9 cellular contexts compared by ENCODE assay signal in the genomic region with DNA sequence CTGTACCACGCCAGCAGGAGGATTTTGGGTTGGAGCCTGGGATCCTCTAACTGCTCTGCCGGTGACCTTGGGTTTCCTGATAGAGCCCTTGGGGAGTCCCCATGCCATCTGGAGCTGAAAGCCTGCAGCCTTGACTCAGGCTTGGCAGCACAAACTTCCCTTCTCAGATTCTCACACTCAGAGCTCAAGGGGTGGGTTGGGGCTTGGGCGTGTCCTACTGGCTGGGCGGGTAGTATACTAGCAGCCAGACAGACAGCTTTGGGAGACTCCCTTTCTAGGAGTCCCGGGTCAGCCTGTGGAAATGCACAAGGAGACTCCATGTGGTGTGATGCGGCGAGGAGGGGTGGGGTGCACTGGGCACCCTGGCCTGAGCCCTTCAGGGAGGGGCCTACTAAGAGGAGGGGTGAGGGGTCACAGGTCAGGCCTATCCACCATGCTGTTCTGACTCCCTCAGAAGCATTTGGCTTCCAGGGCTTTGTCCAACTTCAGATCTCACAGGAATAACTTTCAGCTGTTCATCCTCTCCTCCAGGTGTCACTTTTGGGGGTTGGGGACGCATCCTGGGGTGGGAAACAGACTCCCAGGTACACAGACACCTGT. TPM values are rescaled to one million over a fixed set of nuclear protein-coding genes. Genes with fewer than 3 reads are reported as not detected.
A peak's percentile ranks its signal among the peaks of the same experiment; 100 is the strongest.
DNase-seq lines count a peak whose midpoint lies in the region; ATAC-seq and TF ChIP-seq lines count a peak whose summit lies in the region.
"Had no signal": no experiment of that assay in that cellular context is flagged by ENCODE, and none has a peak within 500 bp of the region (broad histone marks: within the 10 kb centered on the region; RNA-seq: fewer than 3 reads in every experiment).

No MANE protein-coding gene starts in this region.

- no peak overlapping the region for H3K9ac ChIP-seq in fibroblast of lung (ENCODE audit: insufficient read depth, low read length)

- TF ChIP-seq CTCF in fibroblast of lung (conservative IDR thresholded peaks at IDR 0.05 in 1 of 2, IDR thresholded peaks at IDR 0.05 in 1 of 2; ENCODE audit: low read depth in 1 of 2, low read length in 2 of 2) (no peak), spleen (IDR thresholded peaks at IDR 0.05 in 8 of 11, conservative IDR thresholded peaks at IDR 0.05 in 3 of 11) (no peak)

- WGBS in spleen, 5 donors: 48 to 69% (median 62%) methylated on average over 4 to 8 of the region's 8 CpGs

- no peak overlapping the region for H3K4me3 ChIP-seq in fibroblast of lung (replicated peaks in 1 of 4; ENCODE audit: control extremely low read depth in 1 of 4, insufficient read depth in 1 of 4, low read depth in 3 of 4, low read length in 4 of 4)
- no peak overlapping the region for H3K4me3 ChIP-seq in spleen

- H3K9me3 ChIP-seq in fibroblast of lung (ENCODE audit: control insufficient read depth, insufficient read depth, low read depth, low read length) (no peaks in the 10 kb centered on the region), spleen (no peaks in the 10 kb centered on the region)

- no peaks in the 10 kb centered on the region for H4K20me1 ChIP-seq in fibroblast of lung (ENCODE audit: control insufficient read depth, extremely low read depth, insufficient read depth, low read length)

- no peaks in the 10 kb centered on the region for H3K27me3 ChIP-seq in fibroblast of lung (ENCODE audit: control insufficient read depth, insufficient read depth, low read length)
- H3K27me3 ChIP-seq in spleen (replicated peaks in 1 of 7): no peaks in the 10 kb centered on the region

- no peaks in the 10 kb centered on the region for H3K79me2 ChIP-seq in fibroblast of lung (ENCODE audit: control insufficient read depth, insufficient read depth, low read length)

- no peak overlapping the region for H2AFZ ChIP-seq in fibroblast of lung (ENCODE audit: low read length)

- intact Hi-C loops in spleen (cut with DNase I; ENCODE audit: low total_unique reads): no loop called here

- no peak overlapping the region for H3K4me2 ChIP-seq in fibroblast of lung (ENCODE audit: extremely low read depth, insufficient read depth, low read length)

- DNase-seq in M059J (ENCODE audit: low read depth) (peak; percentile 41), fibroblast of lung (ENCODE audit: low read depth in 2 of 2) (peak; percentile 40 to 76), spleen (peak; percentile 86), GM19240 (ENCODE audit: insufficient read length, low spot score) (no peak), DMS53 (lab: John Stamatoyannopoulos, UW) (no peak), kidney glomerular epithelial cell (lab: John Stamatoyannopoulos, UW) (no peak)
- DNase-seq: activated CD4-positive, alpha-beta T cell treated with anti-CD3 and anti-CD28 coated beads, Interleukin-2, amount 50 U/mL, for 48 hours had no signal

- no peak for TF ChIP-seq POLR2A in spleen (IDR thresholded peaks at IDR 0.05)

- peaks cover 4% of the 10 kb centered on the region for H3K4me1 ChIP-seq in fibroblast of lung (ENCODE audit: control insufficient read depth, extremely low read depth, insufficient read depth, low read length)
- peaks cover 10 to 43% (median 26%) of the 10 kb centered on the region in 6 donors for H3K4me1 ChIP-seq in spleen

- ATAC-seq in GM18909 (IDR thresholded peaks at IDR 0.05; ENCODE audit: poor library complexity, unreplicated experiment): peak; percentile 62
- ATAC-seq in GM18517 (IDR thresholded peaks at IDR 0.05; ENCODE audit: unreplicated experiment): no peak

- H3K27ac ChIP-seq in fibroblast of lung (ENCODE audit: insufficient read depth, low read length) (no peak overlapping the region), spleen (peak overlapping the region in 6 of 8 donors; percentile 15 to 74 (median 60))

- H3K36me3 ChIP-seq in fibroblast of lung (ENCODE audit: control insufficient read depth, insufficient read depth, low read length): no peaks in the 10 kb centered on the region
- H3K36me3 ChIP-seq in spleen: peaks cover 0 to 11% (median 0%) of the 10 kb centered on the region in 6 donors

RNA-seq across cellular contexts. Expression of a gene that starts 21.6 kb away (rescaled TPM):
- 10.1 and 23.1 TPM in 2 replicates for total RNA-seq in M059J (2014; rRNA removed; shearing (Covaris generic))
- total RNA-seq in fibroblast of lung (36.0 and 48.6 TPM in 2 replicates), spleen (10 to 100 TPM; 27.8 to 47.6 (median 41.4) TPM)
- polyA plus RNA-seq in fibroblast of lung (21.1 and 22.9 TPM in 2 replicates), spleen (10 to 100 TPM in 1 of 3 donors, 1 to 10 TPM in 2; 3.7 to 11.9 (median 3.8) TPM)
- polyA plus RNA-seq in fibroblast of lung (2012): 30.2 and 38.0 TPM in 2 replicates
- polyA minus RNA-seq in fibroblast of lung (ENCODE audit: low replicate concordance): 98.1 and 107 TPM in 2 replicates

Comparison
In these comparisons a context has a peak if more than half of its experiments do, and no peak if none do; other contexts are left out.
1. DNase-seq: peak in M059J (single experiment), fibroblast of lung (2 of 2) and spleen (single experiment); none in GM19240 (single experiment), DMS53 (single experiment) and kidney glomerular epithelial cell (single experiment).